8 cellular contexts compared by ENCODE assay signal in genomic region chr22:39172265-39173049, GRCh38. TPM values are rescaled to one million over a fixed set of nuclear protein-coding genes. Genes with fewer than 3 reads are reported as not detected.
A peak's percentile ranks its signal among the peaks of the same experiment; 100 is the strongest.
DNase-seq lines count a peak whose midpoint lies in the region; ATAC-seq, FAIRE-seq and TF ChIP-seq lines count a peak whose summit lies in the region.
"Not testable (repeated sequence)": the region's sequence is repeated elsewhere in the genome, so short reads cannot be mapped to it uniquely, and the experiment has no call there.

No MANE protein-coding gene starts in this region.

- not testable (repeated sequence) for H3K36me3 ChIP-seq in HEK293 (ENCODE audit: control insufficient read depth in 2 of 2, insufficient read depth in 1 of 2, low read length in 2 of 2); RWPE2 (ENCODE audit: low read depth); esophagus muscularis mucosa; HepG2 (replicated peaks in 1 of 2; ENCODE audit: control insufficient read depth in 1 of 2, insufficient read depth in 2 of 2, low read length in 2 of 2); spleen

- not testable (repeated sequence) for FAIRE-seq in A549 (lab: Jason Lieb, UNC); HepG2 (lab: Jason Lieb, UNC)

- not testable (repeated sequence) for BruUV-seq in HepG2 (replicated peaks; lab: Mats Ljungman, UMichigan)

- not testable (repeated sequence) for TF ChIP-seq EP300 in A549 (IDR thresholded peaks at IDR 0.05); esophagus muscularis mucosa (IDR thresholded peaks at IDR 0.05); HepG2 (IDR thresholded peaks at IDR 0.05; ENCODE audit: low read depth in 2 of 2, low read length in 2 of 2); HepG2 (CRISPR knock-in tag; IDR thresholded peaks at IDR 0.05; ENCODE audit: borderline replicate concordance)

- H3K27ac Mint-ChIP-seq in activated naive CD4-positive, alpha-beta T cell treated with anti-CD3 and anti-CD28 coated beads, Interleukin-2, amount 50 U/mL, for 24 hours, result peak overlapping the region; percentile 74
- H3K27ac Mint-ChIP-seq in nephron, result peak overlapping the region in 2 of 3 experiments; percentile 47 to 92

- H3K36me3 Mint-ChIP-seq in activated naive CD4-positive, alpha-beta T cell treated with anti-CD3 and anti-CD28 coated beads, Interleukin-2, amount 50 U/mL, for 24 hours; nephron (ENCODE audit: low read depth): not testable (repeated sequence)

- H3K4me3 ChIP-seq in A549; HEK293 (ENCODE audit: low read depth, low read length); RWPE2 (ENCODE audit: severe bottlenecking); esophagus muscularis mucosa; spleen: not testable (repeated sequence)
- 0 out of 6 replicates have a peak overlapping the region, but pooled peaks of 1 of the 3 experiments have one; percentile 41 for H3K4me3 ChIP-seq in HepG2 (replicated peaks in 1 of 3; ENCODE audit: insufficient read depth in 1 of 3, low read depth in 2 of 3, low read length in 3 of 3)

- not testable (repeated sequence) for H3K9ac ChIP-seq in HepG2 (ENCODE audit: insufficient read depth, low read depth, low read length)

- not testable (repeated sequence) for ATAC-seq in A549; RWPE2 (ENCODE audit: low read depth); HepG2

- H3K27ac ChIP-seq in A549, result peak overlapping the region; percentile 92 to 95
- not testable (repeated sequence) for H3K27ac ChIP-seq in HEK293 (ENCODE audit: extremely low read depth, low read depth, low read length); HepG2 (ENCODE audit: extremely low read length, insufficient read depth, low read length)
- peak overlapping the region; percentile 96 for H3K27ac ChIP-seq in RWPE2 (ENCODE audit: poor library complexity, severe bottlenecking)
- H3K27ac ChIP-seq in esophagus muscularis mucosa (replicated peaks in 1 of 4), result peak overlapping the region; percentile 67 to 86 (median 74)
- H3K27ac ChIP-seq in spleen, result peak overlapping the region in 6 of 8 donors; percentile 46 to 94 (median 88)

- POLR2A ChIA-PET in A549 (lab: Yijun Ruan, JAX) (interaction anchor here (0.7 to 2.8 kb wide), 2 partner anchors 146 to 147 kb away, joined by 4 to 16 read pairs; partner anchors contain the start of gene RPL3), HEK293 (lab: Yijun Ruan, JAX) (interaction anchor here (0.6 to 10.8 kb wide), 4 partner anchors 138 to 1008 kb away, joined by 3 to 119 read pairs (median 48); partner anchors contain the start of gene RPL3), HepG2 (lab: Yijun Ruan, JAX) (interaction anchor here (1.7 to 6.1 kb wide), 3 partner anchors 69 to 146 kb away, joined by 4 to 72 read pairs (median 16); partner anchors contain the start of gene RPL3)

- not testable (repeated sequence) for H3K27me3 ChIP-seq in RWPE2 (ENCODE audit: insufficient read depth, poor library complexity, severe bottlenecking); HepG2 (ENCODE audit: control insufficient read depth in 1 of 2, insufficient read depth in 2 of 2, low read length in 2 of 2); spleen (replicated peaks in 1 of 7)
- H3K27me3 ChIP-seq in esophagus muscularis mucosa, result peaks cover 0 to 11% (median 0%) of the 10 kb centered on the region in 4 donors

- not testable (repeated sequence) for H3K79me2 ChIP-seq in HepG2 (ENCODE audit: insufficient read depth, low read length)

- not testable (repeated sequence) for TF ChIP-seq POLR2A in A549 (IDR thresholded peaks at IDR 0.05; ENCODE audit: low read length); esophagus muscularis mucosa (IDR thresholded peaks at IDR 0.05; ENCODE audit: low read depth); HepG2 (IDR thresholded peaks at IDR 0.05; ENCODE audit: insufficient read depth in 1 of 2, low read depth in 2 of 2, low read length in 2 of 2); spleen (IDR thresholded peaks at IDR 0.05)

- H3K4me2 ChIP-seq in A549, result not testable (repeated sequence)
- H3K4me2 ChIP-seq in HepG2 (ENCODE audit: low read depth, low read length), result peak overlapping the region; percentile 73; the same call in 1 of the 2 replicates

- H3K4me3 Mint-ChIP-seq in activated naive CD4-positive, alpha-beta T cell treated with anti-CD3 and anti-CD28 coated beads, Interleukin-2, amount 50 U/mL, for 24 hours, result peak overlapping the region; percentile 19
- H3K4me3 Mint-ChIP-seq in nephron, result not testable (repeated sequence)

- not testable (repeated sequence) for TF ChIP-seq CTCF in A549 (IDR thresholded peaks at IDR 0.05); HEK293 (tag by site-specific recombination; IDR thresholded peaks at IDR 0.05); RWPE2 (IDR thresholded peaks at IDR 0.05; ENCODE audit: poor library complexity, severe bottlenecking); esophagus muscularis mucosa (IDR thresholded peaks at IDR 0.05); HepG2 (CRISPR knock-in tag; IDR thresholded peaks at IDR 0.05); nephron (IDR thresholded peaks at IDR 0.05; ENCODE audit: unreplicated experiment in 3 of 3); spleen (IDR thresholded peaks at IDR 0.05 in 8 of 11, conservative IDR thresholded peaks at IDR 0.05 in 3 of 11)

- not testable (repeated sequence) for TF ChIP-seq RAD21 in A549 (conservative IDR thresholded peaks at IDR 0.05 in 1 of 2, IDR thresholded peaks at IDR 0.05 in 1 of 2); HepG2 (CRISPR knock-in tag; IDR thresholded peaks at IDR 0.05)

- WGBS in A549 (ENCODE audit: missing lambda C conversion rate), result 77% methylated on average over 10 of the region's 11 CpGs
- WGBS in esophagus muscularis mucosa, result 86% methylated on average over 11 of the region's 11 CpGs
- WGBS in HepG2 (ENCODE audit: low lambda C conversion rate), result 66% methylated on average over 10 of the region's 11 CpGs
- 83 to 90% (median 86%) methylated on average over 10 to 11 of the region's 11 CpGs for WGBS in spleen, 5 donors

- in situ Hi-C loops in HepG2 (cut with HindIII; ENCODE audit: extremely low pct_ligation_motif_present, low pct_unique_long_range_greater_than_20kb), result loop anchor here (5.0 kb wide), 1 partner anchor 140 kb away; no protein-coding TSS in a partner anchor

- not testable (repeated sequence) for H3K9me3 Mint-ChIP-seq in activated naive CD4-positive, alpha-beta T cell treated with anti-CD3 and anti-CD28 coated beads, Interleukin-2, amount 50 U/mL, for 24 hours; nephron

- CTCF ChIA-PET in A549 (lab: Yijun Ruan, JAX) (interaction anchor here (1.2 to 9.0 kb wide), 7 partner anchors 7 to 356 kb away, joined by 4 to 96 read pairs (median 15); no protein-coding TSS in a partner anchor), HEK293 (lab: Yijun Ruan, JAX) (interaction anchor here (0.6 to 8.1 kb wide), 11 partner anchors 14 to 326 kb away, joined by 3 to 98 read pairs (median 4); partner anchors contain the start of gene RPL3), HepG2 (lab: Yijun Ruan, JAX; ENCODE audit: low intra/inter-chr PET ratio, low total read pairs) (interaction anchor here (4.6 kb wide), 1 partner anchor 137 kb away, joined by 27 read pairs; no protein-coding TSS in a partner anchor)

- not testable (repeated sequence) for H2AFZ ChIP-seq in HepG2 (ENCODE audit: low read length)

- H4K20me1 ChIP-seq in HepG2 (ENCODE audit: insufficient read depth, low read length), result not testable (repeated sequence)

- peaks cover 49% of the 10 kb centered on the region for H3K4me1 Mint-ChIP-seq in activated naive CD4-positive, alpha-beta T cell treated with anti-CD3 and anti-CD28 coated beads, Interleukin-2, amount 50 U/mL, for 24 hours
- peaks cover 51% of the 10 kb centered on the region for H3K4me1 Mint-ChIP-seq in nephron

- H3K27me3 Mint-ChIP-seq in activated naive CD4-positive, alpha-beta T cell treated with anti-CD3 and anti-CD28 coated beads, Interleukin-2, amount 50 U/mL, for 24 hours, result not testable (repeated sequence)
- H3K27me3 Mint-ChIP-seq in nephron (ENCODE audit: low read depth), result peaks cover 16% of the 10 kb centered on the region

- H3K4me1 ChIP-seq in A549, result peaks cover 63% of the 10 kb centered on the region
- peaks cover 10% of the 10 kb centered on the region for H3K4me1 ChIP-seq in HEK293 (ENCODE audit: control insufficient read depth, insufficient read depth, low read length)
- H3K4me1 ChIP-seq in RWPE2 (ENCODE audit: insufficient read depth, poor library complexity, severe bottlenecking), result peaks cover 45% of the 10 kb centered on the region
- peaks cover 66 to 71% (median 70%) of the 10 kb centered on the region in 4 donors for H3K4me1 ChIP-seq in esophagus muscularis mucosa
- peaks cover 68% of the 10 kb centered on the region for H3K4me1 ChIP-seq in HepG2 (ENCODE audit: insufficient read depth, low read length)
- H3K4me1 ChIP-seq in spleen, result peaks cover 33 to 73% (median 69%) of the 10 kb centered on the region in 6 donors

- not testable (repeated sequence) for DNase-seq in A549 (ENCODE audit: low read depth in 1 of 2, low spot score in 1 of 2); RWPE2 (ENCODE audit: low spot score); esophagus muscularis mucosa (ENCODE audit: extremely low spot score); HepG2 (ENCODE audit: low spot score); spleen

- not testable (repeated sequence) for H3K9me3 ChIP-seq in A549; HEK293 (ENCODE audit: control insufficient read depth, insufficient read depth, low read depth, low read length); RWPE2 (ENCODE audit: severe bottlenecking); esophagus muscularis mucosa; HepG2 (ENCODE audit: low read length); spleen

- intact Hi-C loops in esophagus muscularis mucosa (cut with DNase I), result loop anchor here (5.0 to 10.0 kb wide), 2 partner anchors 80 to 352 kb away; partner anchors contain the start of gene ATF4
- intact Hi-C loops in HepG2 (cut with micrococcal nuclease; ENCODE audit: unreplicated experiment), result loop anchor here (5.0 to 10.0 kb wide), 3 partner anchors 40 to 120 kb away; partner anchors contain the start of gene PDGFB
- intact Hi-C loops in spleen (cut with DNase I; ENCODE audit: low total_unique reads), result loop anchor here (2.0 to 10.0 kb wide), 2 partner anchors 64 to 342 kb away; no protein-coding TSS in a partner anchor

RNA-seq across cellular contexts. Expression of gene CBX7, which starts 20.0 kb away (rescaled TPM):
- polyA plus RNA-seq in A549 (2011; rRNA removed) (0.79 and 1.3 TPM in 2 replicates), A549 (2017; fragmentation: RNase III; extraction: RNeasy Plus Mini Kit Qiagen cat#74134 plus additional on column Dnase treatment) (2.0 to 2.5 TPM (median 2.3 TPM) in 3 replicates), HepG2 (2011; rRNA removed) (4.9 and 7.1 TPM in 2 replicates), spleen (10 to 100 TPM; 20.2 to 62.0 (median 26.8) TPM)
- 1.2 and 1.8 TPM in 2 replicates for polyA plus RNA-seq in A549 (2012; cell fraction: cytosol; rRNA removed)
- polyA plus RNA-seq in A549 (2012; cell fraction: nucleus; rRNA removed), result 5.3 and 5.5 TPM in 2 replicates
- 1.5 and 1.7 TPM in 2 replicates for polyA minus RNA-seq in A549 (2011; rRNA and poly(A)+ RNA removed)
- total RNA-seq in esophagus muscularis mucosa (100 to 1,000 TPM; 129 to 251 (median 173) TPM), HepG2 (2016; rRNA removed; fragmentation: Illumina TruSeq; extraction: Trizol) (0.20 and 0.35 TPM in 2 replicates), spleen (10 to 100 TPM; 50.9 to 99.4 (median 64.6) TPM)
- total RNA-seq in HepG2 (2016; cell fraction: cytosol; rRNA removed; fragmentation: Illumina TruSeq; extraction: Trizol; ENCODE audit: low read depth), result not detected in 2 replicates
- 0.27 and 0.30 TPM in 2 replicates for total RNA-seq in HepG2 (2016; cell fraction: insoluble cytoplasmic fraction; rRNA removed; fragmentation: Illumina TruSeq; extraction: Trizol)
- total RNA-seq in HepG2 (2016; cell fraction: membrane; rRNA removed; fragmentation: Illumina TruSeq; extraction: Trizol), result 0.09 and 0.21 TPM in 2 replicates
- 0.31 and 1.4 TPM in 2 replicates for total RNA-seq in HepG2 (2016; cell fraction: nucleus; rRNA removed; fragmentation: Illumina TruSeq; extraction: Trizol)
- polyA plus RNA-seq in HepG2 (2011; cell fraction: cytosol; rRNA removed), result 3.6 and 4.4 TPM in 2 replicates
- 22.7 and 23.8 TPM in 2 replicates for polyA plus RNA-seq in HepG2 (2011; cell fraction: nucleus; rRNA removed)
- 5.5 and 5.7 TPM in 2 replicates for polyA plus RNA-seq in HepG2 (2012)
- 0.09 and 0.23 TPM in 2 replicates for polyA plus RNA-seq in HepG2 (2016; cell fraction: cytosol; fragmentation: Illumina TruSeq; extraction: Trizol; ENCODE audit: low read depth)
- polyA plus RNA-seq in HepG2 (2016; cell fraction: insoluble cytoplasmic fraction; fragmentation: Illumina TruSeq; extraction: Trizol; ENCODE audit: low read depth), result 0.35 and 0.53 TPM in 2 replicates
- 0.08 and 0.19 TPM in 2 replicates for polyA plus RNA-seq in HepG2 (2016; cell fraction: membrane; fragmentation: Illumina TruSeq; extraction: Trizol; ENCODE audit: low read depth)
- polyA plus RNA-seq in HepG2 (2016; cell fraction: nucleus; fragmentation: Illumina TruSeq; extraction: Trizol; ENCODE audit: insufficient read depth, low read depth), result 1.6 TPM in 2 replicates
- 7.2 and 8.5 TPM in 2 replicates for polyA minus RNA-seq in HepG2 (2011; rRNA and poly(A)+ RNA removed; ENCODE audit: low replicate concordance)
- 1.2 and 2.1 TPM in 2 replicates for polyA minus RNA-seq in HepG2 (2011; cell fraction: cytosol; rRNA and poly(A)+ RNA removed)
- 6.5 and 7.6 TPM in 2 replicates for polyA minus RNA-seq in HepG2 (2011; cell fraction: nucleus; rRNA and poly(A)+ RNA removed)

Comparison
In these comparisons a context has a peak if more than half of its experiments do, and no peak if none do; other contexts are left out.
1. RNA of gene CBX7, which starts 20.0 kb away (total RNA-seq): 129 to 251 TPM in esophagus muscularis mucosa and 50.9 to 99.4 TPM in spleen; 0.09 to 1.4 TPM in HepG2; every median in the first group is over 10 times any median in the second.